ENCODE assay signal across 10 cellular contexts in genomic region chr22:49983148-49984042, GRCh38. TPM values are rescaled to one million over a fixed set of nuclear protein-coding genes. Genes with fewer than 3 reads are reported as not detected.
DNase-seq lines count a peak whose midpoint lies in the region; ATAC-seq and TF ChIP-seq lines count a peak whose summit lies in the region.
"Had no signal": no experiment of that assay in that cellular context is flagged by ENCODE, and none has a peak within 500 bp of the region (broad histone marks: within the 10 kb centered on the region; RNA-seq: fewer than 3 reads in every experiment).

No MANE protein-coding gene starts in this region.

- H3K4me3 Mint-ChIP-seq in CD14-positive monocyte: no peak overlapping the region
- no peak overlapping the region for H3K4me3 Mint-ChIP-seq in T-helper 2 cell treated with Interferon-gamma antibody and Interleukin-4, amounts not matched to agents 5 μg/mL and 100 μg/mL, for 36 hours

- peaks cover 34 to 52% (median 50%) of the 10 kb centered on the region in 3 donors for H3K27me3 Mint-ChIP-seq in CD14-positive monocyte (ENCODE audit: low read depth in 3 of 3)
- peaks cover 36% of the 10 kb centered on the region for H3K27me3 Mint-ChIP-seq in T-helper 2 cell treated with Interferon-gamma antibody and Interleukin-4, amounts not matched to agents 5 μg/mL and 100 μg/mL, for 36 hours (ENCODE audit: low read depth)

- H3K4me2 ChIP-seq in neuronal stem cell (ENCODE audit: insufficient read depth, low read length, poor library complexity, severe bottlenecking): peak overlapping the region; percentile 25

- DNase-seq in CD14-positive monocyte (ENCODE audit: low spot score) (no peak), NCI-H69 (lab: John Stamatoyannopoulos, UW) (peak; percentile 74), epithelial cell of proximal tubule (ENCODE audit: low read depth) (no peak), neuronal stem cell (ENCODE audit: low spot score) (no peak), AG08396 (ENCODE audit: low spot score) (no peak), superior temporal gyrus (ENCODE audit: extremely low spot score) (no peak)
- no peak for DNase-seq in T-helper 2 cell treated with Interferon-gamma antibody and Interleukin-4, amounts not matched to agents 5 μg/mL and 100 μg/mL, for 36 hours (ENCODE audit: low spot score)

- peak overlapping the region; percentile 94 for H2AK5ac ChIP-seq in neuronal stem cell (ENCODE audit: low read depth, low read length)

- H3K9ac ChIP-seq in neuronal stem cell (ENCODE audit: low read depth, low read length, poor library complexity): no peak overlapping the region

- no peak overlapping the region for H2BK120ac ChIP-seq in neuronal stem cell (ENCODE audit: low read depth, low read length)

- peak overlapping the region; percentile 89 for H3K23ac ChIP-seq in neuronal stem cell (ENCODE audit: low read depth, low read length, poor library complexity)

- peaks cover 6 to 7% of the 10 kb centered on the region in 2 donors for H3K9me3 ChIP-seq in neuronal stem cell (replicated peaks in 1 of 2; ENCODE audit: control insufficient read depth in 2 of 2, insufficient read depth in 1 of 2, low read depth in 1 of 2, low read length in 2 of 2)

- no peak overlapping the region for H4K91ac ChIP-seq in neuronal stem cell (ENCODE audit: low read depth, low read length, poor library complexity)

- H3K18ac ChIP-seq in neuronal stem cell (ENCODE audit: low read length): peak overlapping the region; percentile 94

- H2BK5ac ChIP-seq in neuronal stem cell (ENCODE audit: low read length): no peak overlapping the region

- no peak overlapping the region for H4K8ac ChIP-seq in neuronal stem cell (ENCODE audit: low read depth, low read length)

- TF ChIP-seq CTCF in CD14-positive monocyte (IDR thresholded peaks at IDR 0.05) (peak; percentile 55), epithelial cell of proximal tubule (conservative IDR thresholded peaks at IDR 0.05; ENCODE audit: low read depth, low read length) (peak; percentile 31)

- H3K79me1 ChIP-seq in neuronal stem cell (ENCODE audit: low read depth, low read length): no peaks in the 10 kb centered on the region

- no peak overlapping the region for H3K27ac ChIP-seq in neuronal stem cell (replicated peaks; ENCODE audit: low read length)
- H3K27ac ChIP-seq: gastroesophageal sphincter had no signal

- peaks cover 3% of the 10 kb centered on the region for H3K4me1 Mint-ChIP-seq in CD14-positive monocyte
- peaks cover 2% of the 10 kb centered on the region for H3K4me1 Mint-ChIP-seq in T-helper 2 cell treated with Interferon-gamma antibody and Interleukin-4, amounts not matched to agents 5 μg/mL and 100 μg/mL, for 36 hours (ENCODE audit: low read depth)

- H3K27ac Mint-ChIP-seq in CD14-positive monocyte: no peak overlapping the region
- no peak overlapping the region for H3K27ac Mint-ChIP-seq in T-helper 2 cell treated with Interferon-gamma antibody and Interleukin-4, amounts not matched to agents 5 μg/mL and 100 μg/mL, for 36 hours

- intact Hi-C loops in CD14-positive monocyte (cut with micrococcal nuclease): no loop called here

- H3K36me3 ChIP-seq in neuronal stem cell (replicated peaks in 1 of 2; ENCODE audit: control insufficient read depth in 2 of 2, insufficient read depth in 2 of 2, low read length in 2 of 2): no peaks in the 10 kb centered on the region
- H3K36me3 ChIP-seq: gastroesophageal sphincter had no signal

- no peaks in the 10 kb centered on the region for H3K4me1 ChIP-seq in neuronal stem cell (ENCODE audit: control insufficient read depth in 2 of 2, insufficient read depth in 1 of 2, low read depth in 1 of 2, low read length in 2 of 2)

- no peak for ATAC-seq in HG03108 (IDR thresholded peaks at IDR 0.05; ENCODE audit: unreplicated experiment)
- ATAC-seq: gastroesophageal sphincter had no signal

- H2BK15ac ChIP-seq in neuronal stem cell (ENCODE audit: low read length): peak overlapping the region; percentile 12

- H3K4me3 ChIP-seq in epithelial cell of proximal tubule (ENCODE audit: low read depth, low read length) (no peak overlapping the region), neuronal stem cell (ENCODE audit: low read length in 2 of 2) (peak overlapping the region in 1 of 2 donors; percentile 23)

- peaks cover 2 to 22% (median 17%) of the 10 kb centered on the region in 3 experiments for H3K27me3 ChIP-seq in neuronal stem cell (ENCODE audit: control insufficient read depth in 3 of 3, insufficient read depth in 3 of 3, low read depth in 1 of 3, low read length in 3 of 3)

- no CpG with 5 or more reads among the region's 90 CpGs for WGBS in neuronal stem cell (ENCODE audit: extremely low coverage in 2 of 2, insufficient read length in 2 of 2, insufficient replicate concordance in 1 of 2), 2 donors

- H2BK12ac ChIP-seq in neuronal stem cell (ENCODE audit: low read length): peak overlapping the region; percentile 58

- H3K14ac ChIP-seq in neuronal stem cell (ENCODE audit: low read length): peak overlapping the region; percentile 82

- peaks cover 4 to 6% of the 10 kb centered on the region in 2 donors for H3K36me3 Mint-ChIP-seq in CD14-positive monocyte
- peaks cover 9% of the 10 kb centered on the region for H3K36me3 Mint-ChIP-seq in T-helper 2 cell treated with Interferon-gamma antibody and Interleukin-4, amounts not matched to agents 5 μg/mL and 100 μg/mL, for 36 hours (ENCODE audit: low read depth)

- H3K9me3 Mint-ChIP-seq in CD14-positive monocyte: peaks cover 22 to 67% (median 60%) of the 10 kb centered on the region in 7 donors
- peaks cover 37% of the 10 kb centered on the region for H3K9me3 Mint-ChIP-seq in T-helper 2 cell treated with Interferon-gamma antibody and Interleukin-4, amounts not matched to agents 5 μg/mL and 100 μg/mL, for 36 hours

- H3K4ac ChIP-seq in neuronal stem cell (ENCODE audit: low read length): no peak overlapping the region

- H2AFZ ChIP-seq in neuronal stem cell (ENCODE audit: low read length): peak overlapping the region; percentile 64

RNA-seq across cellular contexts. Expression of gene PIM3, which starts 22.8 kb away (rescaled TPM):
- 10 to 100 TPM; 38.8 to 40.4 TPM for polyA plus RNA-seq in CD14-positive monocyte
- total RNA-seq in epithelial cell of proximal tubule: 37.5 and 49.3 TPM in 2 replicates
- 38.0 TPM for polyA plus RNA-seq in neuronal stem cell (2013, experiment 1 of 2)
- 37.0 TPM for polyA plus RNA-seq in neuronal stem cell (2013, experiment 2 of 2)

RNA-seq across cellular contexts. Expression of gene IL17REL, which starts 29.2 kb away (rescaled TPM):
- not detected for polyA plus RNA-seq in CD14-positive monocyte
- not detected in 2 replicates for total RNA-seq in epithelial cell of proximal tubule
- 0.07 TPM for polyA plus RNA-seq in neuronal stem cell (2013, experiment 1 of 2)
- 0.07 TPM for polyA plus RNA-seq in neuronal stem cell (2013, experiment 2 of 2)
- total RNA-seq: gastroesophageal sphincter had no signal
- polyA plus RNA-seq: IgD-negative memory B cell had no signal
